1 cellular context compared by ENCODE assay signal in genomic region chr15:64782751-64783150, GRCh38.
TF ChIP-seq lines count a peak whose summit lies in the region.

No MANE protein-coding gene starts in this region.

TF ChIP-seq in HepG2, 621 proteins besides CTCF, POLR2A, EP300 and RAD21:
- TF ChIP-seq ARNT2 (CRISPR knock-in tag; IDR thresholded peaks at IDR 0.05; ENCODE audit: low read depth): no peak
- TF ChIP-seq MBD4 (IDR thresholded peaks at IDR 0.05; ENCODE audit: borderline replicate concordance, low read length): no peak
- TF ChIP-seq KDM2A (CRISPR knock-in tag; IDR thresholded peaks at IDR 0.05; ENCODE audit: borderline replicate concordance, low read depth): no peak
- TF ChIP-seq NFAT5 (CRISPR knock-in tag; IDR thresholded peaks at IDR 0.05): no peak
- no peak for TF ChIP-seq RERE (CRISPR knock-in tag; IDR thresholded peaks at IDR 0.05; ENCODE audit: low read depth)
- TF ChIP-seq ATF2 (CRISPR knock-in tag; IDR thresholded peaks at IDR 0.05): no peak
- no peak for TF ChIP-seq CSRNP2 (CRISPR knock-in tag; conservative IDR thresholded peaks at IDR 0.05; ENCODE audit: low read depth)
- TF ChIP-seq TBX3 (IDR thresholded peaks at IDR 0.05; ENCODE audit: borderline replicate concordance): no peak
- no peak for TF ChIP-seq SCMH1 (CRISPR knock-in tag; IDR thresholded peaks at IDR 0.05; ENCODE audit: borderline replicate concordance)
- no peak for TF ChIP-seq TP53 (CRISPR knock-in tag; conservative IDR thresholded peaks at IDR 0.05)
- no peak for TF ChIP-seq MATR3 (CRISPR knock-in tag; IDR thresholded peaks at IDR 0.05)
- no peak for TF ChIP-seq SNAPC5 (CRISPR knock-in tag; IDR thresholded peaks at IDR 0.05; ENCODE audit: borderline replicate concordance)
- no peak for TF ChIP-seq NFRKB (IDR thresholded peaks at IDR 0.05)
- TF ChIP-seq SAP130 (CRISPR knock-in tag; IDR thresholded peaks at IDR 0.05; ENCODE audit: low read depth): no peak
- no peak for TF ChIP-seq PITX1 (CRISPR knock-in tag; IDR thresholded peaks at IDR 0.05)
- TF ChIP-seq SIX1 (CRISPR knock-in tag; IDR thresholded peaks at IDR 0.05; ENCODE audit: borderline replicate concordance): no peak
- no peak for TF ChIP-seq GMEB2 (CRISPR knock-in tag; IDR thresholded peaks at IDR 0.05; ENCODE audit: low read depth)
- TF ChIP-seq SOX6 (IDR thresholded peaks at IDR 0.05): no peak
- TF ChIP-seq SOX6 (CRISPR knock-in tag; IDR thresholded peaks at IDR 0.05): no peak
- no peak for TF ChIP-seq ARID5B (CRISPR knock-in tag; IDR thresholded peaks at IDR 0.05)
TF ChIP-seq in HepG2: peak in this region for 0.
